In genomic region chr1:83998599-83999315, GRCh38 we compare ENCODE assay signal across 8 cellular contexts. TPM values are rescaled to one million over a fixed set of nuclear protein-coding genes. Genes with fewer than 3 reads are reported as not detected.
DNase-seq lines count a peak whose midpoint lies in the region; ATAC-seq and TF ChIP-seq lines count a peak whose summit lies in the region.

Gene TTLL7 (minus strand): TSS chr1:83999132. CDS start chr1:83952211, 46,921 bp downstream.

- H3K4me3 Mint-ChIP-seq in Calu3 (ENCODE audit: low read depth, unreplicated experiment), result peak within 1 kb of the TSS; percentile 84

- H3K27me3 Mint-ChIP-seq in Calu3 (ENCODE audit: unreplicated experiment), result peaks cover 35% of the 10 kb centered on the region

- H3K36me3 ChIP-seq in HUES64 (ENCODE audit: insufficient read depth, low read length) (no peaks in the 10 kb centered on the region), Peyer's patch (no peaks in the 10 kb centered on the region), gastroesophageal sphincter (no peaks in the 10 kb centered on the region), neuronal stem cell (replicated peaks in 1 of 2; ENCODE audit: control insufficient read depth in 2 of 2, insufficient read depth in 2 of 2, low read length in 2 of 2) (no peaks in the 10 kb centered on the region)

- H2BK12ac ChIP-seq in neuronal stem cell (ENCODE audit: low read length), result no peak within 1 kb of the TSS

- H3K27me3 ChIP-seq in HUES64 (ENCODE audit: insufficient read depth, low read length) (peaks cover 77% of the 10 kb centered on the region), Peyer's patch (no peaks in the 10 kb centered on the region), gastroesophageal sphincter (no peaks in the 10 kb centered on the region), neuronal stem cell (ENCODE audit: control insufficient read depth in 3 of 3, insufficient read depth in 3 of 3, low read depth in 1 of 3, low read length in 3 of 3) (peaks cover 0 to 65% (median 0%) of the 10 kb centered on the region in 3 experiments)

- H3K27ac ChIP-seq in HUES64 (ENCODE audit: low read depth, low read length) (no peak within 1 kb of the TSS), Peyer's patch (peak within 1 kb of the TSS; percentile 47 to 73 (median 62)), gastroesophageal sphincter (peak within 1 kb of the TSS; percentile 66 to 94 (median 93)), neuronal stem cell (replicated peaks; ENCODE audit: low read length) (peak within 1 kb of the TSS; percentile 75)

- H3K36me3 Mint-ChIP-seq in Calu3 (ENCODE audit: insufficient read depth, unreplicated experiment), result peaks cover 16% of the 10 kb centered on the region

- peak within 1 kb of the TSS; percentile 90 for H3K23ac ChIP-seq in neuronal stem cell (ENCODE audit: low read depth, low read length, poor library complexity)

- H3K4me1 ChIP-seq in HUES64 (ENCODE audit: insufficient read depth, low read length) (no peaks in the 10 kb centered on the region), Peyer's patch (peaks cover 0 to 13% (median 2%) of the 10 kb centered on the region in 4 donors), gastroesophageal sphincter (peaks cover 3 to 45% (median 15%) of the 10 kb centered on the region in 3 donors), neuronal stem cell (ENCODE audit: control insufficient read depth in 2 of 2, insufficient read depth in 1 of 2, low read depth in 1 of 2, low read length in 2 of 2) (peaks cover 0 to 4% of the 10 kb centered on the region in 2 donors)

- CTCF ChIA-PET in Calu3 (lab: Charles Lee), result interaction anchor here (0.6 to 1.2 kb wide), 4 partner anchors 8 to 635 kb away, joined by 3 to 6 read pairs (median 3); no protein-coding TSS in a partner anchor

- peak within 1 kb of the TSS; percentile 98 for H3K14ac ChIP-seq in neuronal stem cell (ENCODE audit: low read length)

- no peak for TF ChIP-seq POLR2A in Peyer's patch (IDR thresholded peaks at IDR 0.05)
- TF ChIP-seq POLR2A in gastroesophageal sphincter (IDR thresholded peaks at IDR 0.05), result peak; percentile 73 to 81

- peak within 1 kb of the TSS; percentile 72 for H3K27ac Mint-ChIP-seq in Calu3 (ENCODE audit: unreplicated experiment)

- H3K4me2 ChIP-seq in neuronal stem cell (ENCODE audit: insufficient read depth, low read length, poor library complexity, severe bottlenecking), result peak within 1 kb of the TSS; percentile 73

- H3K4ac ChIP-seq in neuronal stem cell (ENCODE audit: low read length), result no peak within 1 kb of the TSS

- peak within 1 kb of the TSS; percentile 99 for H3K18ac ChIP-seq in neuronal stem cell (ENCODE audit: low read length)

- no TSS peak for BruUV-seq in Calu3 (replicated peaks; lab: Mats Ljungman, UMichigan)

- peaks cover 25% of the 10 kb centered on the region for H3K4me1 Mint-ChIP-seq in Calu3 (ENCODE audit: low read depth, unreplicated experiment)

- H3K4me3 ChIP-seq in HUES64 (ENCODE audit: low read length) (peak within 1 kb of the TSS; percentile 81), Peyer's patch (peak within 1 kb of the TSS; percentile 61 to 78 (median 66)), gastroesophageal sphincter (peak within 1 kb of the TSS; percentile 78 to 98), neuronal stem cell (ENCODE audit: low read length in 2 of 2) (peak within 1 kb of the TSS; percentile 67 to 96)

- TF ChIP-seq CTCF in Calu3 (IDR thresholded peaks at IDR 0.05; ENCODE audit: unreplicated experiment) (no peak), Peyer's patch (IDR thresholded peaks at IDR 0.05) (no peak), gastroesophageal sphincter (IDR thresholded peaks at IDR 0.05) (no peak)

- under 1% methylated on average over 66 of the region's 66 CpGs for WGBS in HUES64
- 0% methylated on average over 1 of the region's 66 CpGs; no CpG with 5 or more reads in 1 of the 2 donors for WGBS in gastroesophageal sphincter (ENCODE audit: low coverage in 1 of 2), 2 donors
- WGBS in neuronal stem cell (ENCODE audit: extremely low coverage in 2 of 2, insufficient read length in 2 of 2, insufficient replicate concordance in 1 of 2), 2 donors, result no CpG with 5 or more reads among the region's 66 CpGs

- peak; percentile 84 for DNase-seq in Calu3
- peak; percentile 38 to 80 (median 80) for DNase-seq in Peyer's patch
- peak; percentile 81 for DNase-seq in activated effector memory CD4-positive, alpha-beta T cell treated with anti-CD3 and anti-CD28 coated beads, Interleukin-2, amount 50 U/mL, for 16 hours
- peak; percentile 85 for DNase-seq in neuronal stem cell (ENCODE audit: low spot score)
- DNase-seq in superior temporal gyrus (ENCODE audit: extremely low spot score), result peak; percentile 90

- no peak for TF ChIP-seq EP300 in gastroesophageal sphincter (IDR thresholded peaks at IDR 0.05)

- no peaks in the 10 kb centered on the region for H3K79me1 ChIP-seq in neuronal stem cell (ENCODE audit: low read depth, low read length)

- H3K9me3 ChIP-seq in HUES64 (ENCODE audit: insufficient read depth, low read depth, low read length) (no peaks in the 10 kb centered on the region), Peyer's patch (no peaks in the 10 kb centered on the region), gastroesophageal sphincter (no peaks in the 10 kb centered on the region), neuronal stem cell (replicated peaks in 1 of 2; ENCODE audit: control insufficient read depth in 2 of 2, insufficient read depth in 1 of 2, low read depth in 1 of 2, low read length in 2 of 2) (no peaks in the 10 kb centered on the region)

- peak within 1 kb of the TSS; percentile 99 for H2AFZ ChIP-seq in neuronal stem cell (ENCODE audit: low read length)

- peak within 1 kb of the TSS; percentile 68 for H2BK15ac ChIP-seq in neuronal stem cell (ENCODE audit: low read length)

- H3K9me3 Mint-ChIP-seq in Calu3 (ENCODE audit: low read depth, unreplicated experiment), result no peaks in the 10 kb centered on the region

- intact Hi-C loops in Calu3 (cut with micrococcal nuclease; ENCODE audit: unreplicated experiment), result no loop called here

- H3K9ac ChIP-seq in HUES64 (ENCODE audit: low read depth, low read length), result peak within 1 kb of the TSS; percentile 98
- H3K9ac ChIP-seq in neuronal stem cell (ENCODE audit: low read depth, low read length, poor library complexity), result peak within 1 kb of the TSS; percentile 88

- H4K91ac ChIP-seq in neuronal stem cell (ENCODE audit: low read depth, low read length, poor library complexity), result no peak within 1 kb of the TSS

- no peak within 1 kb of the TSS for H4K8ac ChIP-seq in neuronal stem cell (ENCODE audit: low read depth, low read length)

- peak within 1 kb of the TSS; percentile 45 for H2BK5ac ChIP-seq in neuronal stem cell (ENCODE audit: low read length)

- no peak within 1 kb of the TSS for H2BK120ac ChIP-seq in neuronal stem cell (ENCODE audit: low read depth, low read length)

- peak; percentile 85 for ATAC-seq in GM21526 (IDR thresholded peaks at IDR 0.05; ENCODE audit: low FRiP score, unreplicated experiment)
- peak; percentile 91 for ATAC-seq in gastroesophageal sphincter

- no peak within 1 kb of the TSS for H2AK5ac ChIP-seq in neuronal stem cell (ENCODE audit: low read depth, low read length)

RNA-seq across cellular contexts. Expression of gene TTLL7, which starts in this region (rescaled TPM):
- 4.6 and 9.0 TPM in 2 replicates for total RNA-seq in Calu3 (2022)
- 1.9 TPM for polyA plus RNA-seq in HUES64 (2013, experiment 1 of 2)
- polyA plus RNA-seq in HUES64 (2013, experiment 2 of 2), result 3.1 TPM
- total RNA-seq in Peyer's patch, result 10 to 100 TPM in 1 of 4 donors, 1 to 10 TPM in 3; 1.2 to 16.5 (median 4.1) TPM
- total RNA-seq in gastroesophageal sphincter, result 100 to 1,000 TPM in 1 of 4 donors, 10 to 100 TPM in 3; 41.7 to 125 (median 57.0) TPM
- 6.2 TPM for polyA plus RNA-seq in neuronal stem cell (2013, experiment 1 of 2)
- 6.1 TPM for polyA plus RNA-seq in neuronal stem cell (2013, experiment 2 of 2)

Comparison
In these comparisons a context has a peak if more than half of its experiments do, and no peak if none do; other contexts are left out.
1. POLR2A ChIP-seq: peak in gastroesophageal sphincter (2 of 2); none in Peyer's patch (0 of 2).
2. Peak in every context shown above with its lines, with median percentiles within 50 percentile points of each other: DNase-seq and H3K4me3 ChIP-seq.